27 cellular contexts compared by ENCODE assay signal in the genomic region with DNA sequence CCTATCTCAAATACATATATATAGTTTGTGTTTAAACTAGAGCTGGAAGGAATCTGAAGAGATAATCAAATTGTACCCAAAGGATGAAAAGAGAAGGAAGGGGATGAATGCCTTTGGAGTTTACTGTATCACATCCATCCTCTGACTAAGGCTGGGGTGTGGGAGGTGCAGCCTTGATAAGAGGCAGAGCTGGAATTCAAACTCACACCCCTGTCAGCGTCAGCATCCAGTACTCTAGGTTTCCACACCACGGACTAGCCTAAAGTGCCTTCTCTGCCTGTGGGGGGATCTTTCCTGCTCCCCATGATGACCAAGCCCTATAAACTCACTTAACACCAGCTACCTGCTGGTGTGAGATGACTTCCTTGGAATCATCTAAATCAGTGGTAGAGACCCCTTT. TPM values are rescaled to one million over a fixed set of nuclear protein-coding genes. Genes with fewer than 3 reads are reported as not detected.
"Had no signal": no experiment of that assay in that cellular context is flagged by ENCODE, and none has a peak within 500 bp of the region (broad histone marks: within the 10 kb centered on the region; RNA-seq: fewer than 3 reads in every experiment).

No MANE protein-coding gene starts in this region.

- DNase-seq: activated CD4-positive, alpha-beta T cell treated with anti-CD3 and anti-CD28 coated beads for 1 hour; activated CD4-positive, alpha-beta T cell treated with anti-CD3 and anti-CD28 coated beads for 48 hours; activated CD4-positive, alpha-beta T cell treated with anti-CD3 and anti-CD28 coated beads, Interleukin-2, amount 50 U/mL, for 4 hours; activated CD4-positive, CD25-positive, alpha-beta regulatory T cell; activated CD8-positive, alpha-beta T cell treated with anti-CD3 and anti-CD28 coated beads for 36 hours; activated gamma-delta T cell; activated naive CD4-positive, alpha-beta T cell treated with Interleukin-2 at 50 U/mL for 16 hours; activated naive CD8-positive, alpha-beta T cell treated with anti-CD3 and anti-CD28 coated beads, Interleukin-2, amount 10 ng/mL, durations not matched to agents 7 days and 5 days; activated T-cell treated with anti-CD3 and anti-CD28 coated beads, Interleukin-2, amount 50 U/mL, for 1 hour; activated T-cell treated with anti-CD3 and anti-CD28 coated beads, Interleukin-2, amount 50 U/mL, for 72 hours; central memory CD4-positive, alpha-beta T cell; NCI-H1105; NCI-H1417 treated with DMSO at 0.1 percent for 48 hours; NCI-H187 treated with DMSO at 0.1 percent for 48 hours; NCI-H2081 treated with DMSO at 0.1 percent for 48 hours; NCI-H345; NCI-H524 treated with DMSO at 0.1 percent for 48 hours; SHP77; SK-N-SH had no signal

- H3K27ac Mint-ChIP-seq: activated CD8-positive, alpha-beta T cell treated with anti-CD3 and anti-CD28 coated beads for 36 hours; activated naive CD4-positive, alpha-beta T cell treated with anti-CD3 and anti-CD28 coated beads, Interleukin-2, amount 50 U/mL, for 24 hours; activated naive CD8-positive, alpha-beta T cell treated with anti-CD3 and anti-CD28 coated beads, Interleukin-2, amount 10 ng/mL, durations not matched to agents 7 days and 5 days; activated T-cell treated with anti-CD3 and anti-CD28 coated beads, Interleukin-2, amount 50 U/mL, for 72 hours; activated T-helper 2 cell treated with anti-CD3 and anti-CD28 coated beads, Interferon-gamma antibody, Interleukin-2, Interleukin-4, amounts not matched to agents 10 μg/mL and 5 μg/mL and 100 μg/mL, durations not matched to agents 14 hours and 24 hours and 36 hours; brain; T-helper 1 cell treated with Interleukin-12 subunit alpha and Interleukin-12 subunit beta and Interleukin-4 antibody, amounts not matched to agents 30 μg/mL and 1 μg/mL, for 36 hours; T-helper 2 cell treated with Interferon-gamma antibody and Interleukin-4, amounts not matched to agents 5 μg/mL and 100 μg/mL, for 36 hours had no signal

- H3K4me2 ChIP-seq: SK-N-SH had no signal

- H3K9me3 Mint-ChIP-seq: activated CD8-positive, alpha-beta T cell treated with anti-CD3 and anti-CD28 coated beads for 36 hours; activated naive CD4-positive, alpha-beta T cell treated with anti-CD3 and anti-CD28 coated beads, Interleukin-2, amount 50 U/mL, for 24 hours; activated T-cell treated with anti-CD3 and anti-CD28 coated beads, Interleukin-2, amount 50 U/mL, for 72 hours; activated T-helper 2 cell treated with anti-CD3 and anti-CD28 coated beads, Interferon-gamma antibody, Interleukin-2, Interleukin-4, amounts not matched to agents 10 μg/mL and 5 μg/mL and 100 μg/mL, durations not matched to agents 14 hours and 24 hours and 36 hours; T-helper 1 cell treated with Interleukin-12 subunit alpha and Interleukin-12 subunit beta and Interleukin-4 antibody, amounts not matched to agents 30 μg/mL and 1 μg/mL, for 36 hours; T-helper 2 cell treated with Interferon-gamma antibody and Interleukin-4, amounts not matched to agents 5 μg/mL and 100 μg/mL, for 36 hours had no signal

- H3K27me3 ChIP-seq: SJSA1 had no signal

- H3K36me3 Mint-ChIP-seq: activated naive CD4-positive, alpha-beta T cell treated with anti-CD3 and anti-CD28 coated beads, Interleukin-2, amount 50 U/mL, for 24 hours; activated naive CD8-positive, alpha-beta T cell treated with anti-CD3 and anti-CD28 coated beads, Interleukin-2, amount 10 ng/mL, durations not matched to agents 7 days and 5 days had no signal

- ATAC-seq: activated CD8-positive, alpha-beta T cell treated with anti-CD3 and anti-CD28 coated beads for 36 hours; activated T-cell treated with anti-CD3 and anti-CD28 coated beads, Interleukin-2, amount 50 U/mL, for 72 hours; Panc1 had no signal

- H3K36me3 ChIP-seq: SJSA1 had no signal

- H3K9me2 ChIP-seq: SK-N-SH had no signal

- H3K4me3 Mint-ChIP-seq: activated CD8-positive, alpha-beta T cell treated with anti-CD3 and anti-CD28 coated beads for 36 hours; activated naive CD4-positive, alpha-beta T cell treated with anti-CD3 and anti-CD28 coated beads, Interleukin-2, amount 50 U/mL, for 24 hours; activated naive CD8-positive, alpha-beta T cell treated with anti-CD3 and anti-CD28 coated beads, Interleukin-2, amount 10 ng/mL, durations not matched to agents 7 days and 5 days; activated T-cell treated with anti-CD3 and anti-CD28 coated beads, Interleukin-2, amount 50 U/mL, for 72 hours; brain; T-helper 1 cell treated with Interleukin-12 subunit alpha and Interleukin-12 subunit beta and Interleukin-4 antibody, amounts not matched to agents 30 μg/mL and 1 μg/mL, for 36 hours; T-helper 2 cell treated with Interferon-gamma antibody and Interleukin-4, amounts not matched to agents 5 μg/mL and 100 μg/mL, for 36 hours had no signal

- H3K4me1 Mint-ChIP-seq: activated naive CD4-positive, alpha-beta T cell treated with anti-CD3 and anti-CD28 coated beads, Interleukin-2, amount 50 U/mL, for 24 hours; activated naive CD8-positive, alpha-beta T cell treated with anti-CD3 and anti-CD28 coated beads, Interleukin-2, amount 10 ng/mL, durations not matched to agents 7 days and 5 days had no signal

- H3K27ac ChIP-seq: SJSA1, VCaP had no signal

- H3K9me3 ChIP-seq: SJSA1 had no signal

- H3K4me3 ChIP-seq: SJSA1 had no signal

- H3K4me1 ChIP-seq: SJSA1 had no signal

RNA-seq across cellular contexts. Expression of a gene that starts 48.1 kb away (rescaled TPM):
- total RNA-seq: activated naive CD8-positive, alpha-beta T cell treated with anti-CD3 and anti-CD28 coated beads, Interleukin-2, amount 10 ng/mL, durations not matched to agents 7 days and 5 days had no signal
